ENCODE assay signal across 11 cellular contexts in genomic region chr2:173752152-173752551, GRCh38.
DNase-seq lines count a peak whose midpoint lies in the region; ATAC-seq and TF ChIP-seq lines count a peak whose summit lies in the region.
"Had no signal": no experiment of that assay in that cellular context is flagged by ENCODE, and none has a peak within 500 bp of the region (broad histone marks: within the 10 kb centered on the region; RNA-seq: fewer than 3 reads in every experiment).

No MANE protein-coding gene starts in this region.

- H3K9me2 ChIP-seq in PC-3 (replicated peaks; ENCODE audit: low read length): no peaks in the 10 kb centered on the region

- H3K79me2 ChIP-seq in PC-3 (ENCODE audit: low read length): no peaks in the 10 kb centered on the region
- H3K79me2 ChIP-seq in fibroblast of lung (ENCODE audit: control insufficient read depth, insufficient read depth, low read length): no peaks in the 10 kb centered on the region

- H3K27me3 ChIP-seq in PC-3 (ENCODE audit: low read length): no peaks in the 10 kb centered on the region
- peaks cover 2% of the 10 kb centered on the region for H3K27me3 ChIP-seq in fibroblast of lung (ENCODE audit: control insufficient read depth, insufficient read depth, low read length)

- peak; percentile 81 for ATAC-seq in PC-3
- ATAC-seq in effector memory CD8-positive, alpha-beta T cell (replicated peaks): no peak
- ATAC-seq: psoas muscle had no signal

- H3K36me3 ChIP-seq in PC-3 (ENCODE audit: low read depth, low read length): no peaks in the 10 kb centered on the region
- no peaks in the 10 kb centered on the region for H3K36me3 ChIP-seq in fibroblast of lung (ENCODE audit: control insufficient read depth, insufficient read depth, low read length)

- H2AFZ ChIP-seq in PC-3 (ENCODE audit: low read length) (no peak overlapping the region), fibroblast of lung (ENCODE audit: low read length) (no peak overlapping the region)

- H3K9me3 Mint-ChIP-seq in effector memory CD8-positive, alpha-beta T cell: no peaks in the 10 kb centered on the region

- H4K20me1 ChIP-seq in PC-3 (ENCODE audit: low read length) (no peaks in the 10 kb centered on the region), fibroblast of lung (ENCODE audit: control insufficient read depth, extremely low read depth, insufficient read depth, low read length) (no peaks in the 10 kb centered on the region)

- H3K4me1 ChIP-seq in PC-3 (ENCODE audit: insufficient read depth, low read length) (no peaks in the 10 kb centered on the region), fibroblast of lung (ENCODE audit: control insufficient read depth, extremely low read depth, insufficient read depth, low read length) (no peaks in the 10 kb centered on the region)
- H3K4me1 ChIP-seq: psoas muscle had no signal

- peaks cover 18 to 26% of the 10 kb centered on the region in 2 donors for H3K27me3 Mint-ChIP-seq in effector memory CD8-positive, alpha-beta T cell

- H3K4me3 ChIP-seq in AG04449 (ENCODE audit: low read depth, low read length) (no peak overlapping the region), GM12865 (ENCODE audit: low read depth, low read length) (no peak overlapping the region), PC-3 (ENCODE audit: low read length) (no peak overlapping the region), fibroblast of lung (replicated peaks in 1 of 4; ENCODE audit: control extremely low read depth in 1 of 4, insufficient read depth in 1 of 4, low read depth in 3 of 4, low read length in 4 of 4) (no peak overlapping the region)
- H3K4me3 ChIP-seq: psoas muscle had no signal

- no peak for DNase-seq in AG04449 (ENCODE audit: low read depth, low spot score)
- DNase-seq in GM12865 (ENCODE audit: low read depth): peak; percentile 36
- peak; percentile 51 for DNase-seq in PC-3
- DNase-seq in fibroblast of lung (ENCODE audit: low read depth in 2 of 2): peak; percentile 6 to 39
- no peak for DNase-seq in NCI-H510A (lab: John Stamatoyannopoulos, UW)
- DNase-seq in GOT3 (lab: John Stamatoyannopoulos, UW): no peak
- DNase-seq in ecto neural progenitor cell (ENCODE audit: low spot score): no peak
- DNase-seq in effector memory CD8-positive, alpha-beta T cell: no peak
- DNase-seq: kidney glomerular epithelial cell, psoas muscle had no signal

- TF ChIP-seq CTCF in AG04449 (IDR thresholded peaks at IDR 0.05; ENCODE audit: insufficient read depth, low read length, missing control alignments) (peak; percentile 50), GM12865 (IDR thresholded peaks at IDR 0.05; ENCODE audit: insufficient read depth, low read depth, low read length, missing control alignments) (peak; percentile 32), PC-3 (conservative IDR thresholded peaks at IDR 0.05; ENCODE audit: low read depth, low read length) (peak; percentile 65), fibroblast of lung (conservative IDR thresholded peaks at IDR 0.05 in 1 of 2, IDR thresholded peaks at IDR 0.05 in 1 of 2; ENCODE audit: low read depth in 1 of 2, low read length in 2 of 2) (peak; percentile 37 to 59)

- H3K27ac Mint-ChIP-seq in effector memory CD8-positive, alpha-beta T cell: no peak overlapping the region

- H3K4me3 Mint-ChIP-seq in effector memory CD8-positive, alpha-beta T cell: no peak overlapping the region

- H3K27ac ChIP-seq in PC-3 (ENCODE audit: low read length): no peak overlapping the region
- H3K27ac ChIP-seq in fibroblast of lung (ENCODE audit: insufficient read depth, low read length): no peak overlapping the region
- H3K27ac ChIP-seq: KMS-11, psoas muscle had no signal

- H3F3A ChIP-seq in PC-3 (ENCODE audit: low read length, unreplicated experiment): no peaks in the 10 kb centered on the region

- H3K4me2 ChIP-seq in PC-3 (ENCODE audit: low read length): no peak overlapping the region
- H3K4me2 ChIP-seq in fibroblast of lung (ENCODE audit: extremely low read depth, insufficient read depth, low read length): no peak overlapping the region
- H3K4me2 ChIP-seq: KMS-11 had no signal

- no peaks in the 10 kb centered on the region for H3K36me3 Mint-ChIP-seq in effector memory CD8-positive, alpha-beta T cell (ENCODE audit: insufficient read depth)

- no peak overlapping the region for H3K9ac ChIP-seq in PC-3 (ENCODE audit: low read length)
- H3K9ac ChIP-seq in fibroblast of lung (ENCODE audit: insufficient read depth, low read length): no peak overlapping the region
- H3K9ac ChIP-seq: KMS-11 had no signal

- CTCF ChIA-PET in AG04449 (lab: Yijun Ruan, JAX): interaction anchor here (0.7 to 1.2 kb wide), 2 partner anchors 9 to 58 kb away, joined by 3 to 4 read pairs; no protein-coding TSS in a partner anchor
- CTCF ChIA-PET in PC-3 (lab: Charles Lee): no interaction called here

- POLR2A ChIA-PET in AG04449 (lab: Yijun Ruan, JAX): no interaction called here
- POLR2A ChIA-PET in PC-3 (lab: Charles Lee; ENCODE audit: unreplicated experiment): no interaction called here

- H3K4me1 Mint-ChIP-seq in effector memory CD8-positive, alpha-beta T cell (ENCODE audit: low read depth in 2 of 2): no peaks in the 10 kb centered on the region

- intact Hi-C loops in PC-3 (cut with micrococcal nuclease): loop anchor here (1.0 to 5.0 kb wide), 4 partner anchors 130 to 589 kb away; no protein-coding TSS in a partner anchor

- no TSS peak for BruUV-seq in PC-3 (replicated peaks; lab: Mats Ljungman, UMichigan)

- H3K9me3 ChIP-seq in PC-3 (ENCODE audit: low read length) (no peaks in the 10 kb centered on the region), fibroblast of lung (ENCODE audit: control insufficient read depth, insufficient read depth, low read depth, low read length) (no peaks in the 10 kb centered on the region)
- H3K9me3 ChIP-seq: psoas muscle had no signal

Comparison
In these comparisons a context has a peak if more than half of its experiments do, and no peak if none do; other contexts are left out.
1. DNase-seq: peak in GM12865 (single experiment), PC-3 (single experiment) and fibroblast of lung (2 of 2); none in AG04449 (single experiment), NCI-H510A (single experiment), GOT3 (single experiment), ecto neural progenitor cell (single experiment) and effector memory CD8-positive, alpha-beta T cell (0 of 3).
2. Peak in every context shown above with its lines, with median percentiles within 50 percentile points of each other: CTCF ChIP-seq.